Comparison of ENCODE assay signal across 25 cellular contexts in genomic region chr3:155158361-155159037, GRCh38.
DNase-seq lines count a peak whose midpoint lies in the region; FAIRE-seq and TF ChIP-seq lines count a peak whose summit lies in the region.
"Had no signal": no experiment of that assay in that cellular context is flagged by ENCODE, and none has a peak within 500 bp of the region (broad histone marks: within the 10 kb centered on the region; RNA-seq: fewer than 3 reads in every experiment).

No MANE protein-coding gene starts in this region.

- in situ Hi-C loops in mammary epithelial cell (cut with MboI; ENCODE audit: low sequenced_read_pairs in 2 of 2), result no loop called here

- H3K4me3 ChIP-seq in mammary epithelial cell (replicated peaks in 1 of 3; ENCODE audit: insufficient read depth in 1 of 3, low read depth in 2 of 3, low read length in 3 of 3), result no peak overlapping the region
- H3K4me3 ChIP-seq: BLaER1 treated with 17β-estradiol and CSF1 and Interleukin-3, amounts not matched to agents 10 nM and 100 nM; GM12878; PC-9 had no signal

- dilution Hi-C loops in mammary epithelial cell (cut with HindIII; ENCODE audit: low sequenced_read_pairs), result no loop called here

- POLR2A ChIA-PET in MCF 10A (lab: Yijun Ruan, JAX), result interaction anchor here (0.7 kb wide), 1 partner anchor 1754 kb away, joined by 3 read pairs; no protein-coding TSS in a partner anchor
- POLR2A ChIA-PET in activated CD4-positive, alpha-beta memory T cell treated with anti-CD3 and anti-CD28 coated beads for 36 hours (lab: Charles Lee), result no interaction called here

- H4K20me1 ChIP-seq in mammary epithelial cell (ENCODE audit: insufficient read depth, low read length), result no peaks in the 10 kb centered on the region
- H4K20me1 ChIP-seq: BLaER1 treated with 17β-estradiol and CSF1 and Interleukin-3, amounts not matched to agents 10 nM and 100 nM had no signal

- no peaks in the 10 kb centered on the region for H3K4me1 Mint-ChIP-seq in MCF 10A (ENCODE audit: insufficient read depth, unreplicated experiment)
- peaks cover 14% of the 10 kb centered on the region for H3K4me1 Mint-ChIP-seq in nephron
- no peaks in the 10 kb centered on the region for H3K4me1 Mint-ChIP-seq in activated CD4-positive, alpha-beta memory T cell treated with anti-CD3 and anti-CD28 coated beads for 36 hours (ENCODE audit: low read depth)

- no peak overlapping the region for H2AFZ ChIP-seq in mammary epithelial cell (ENCODE audit: low read depth, low read length)

- H3K9me3 Mint-ChIP-seq in MCF 10A (ENCODE audit: unreplicated experiment) (no peaks in the 10 kb centered on the region), nephron (no peaks in the 10 kb centered on the region)
- no peaks in the 10 kb centered on the region for H3K9me3 Mint-ChIP-seq in activated CD4-positive, alpha-beta memory T cell treated with anti-CD3 and anti-CD28 coated beads for 36 hours
- H3K9me3 Mint-ChIP-seq: CD4-positive, alpha-beta T cell; T-helper 1 cell treated with Interleukin-12 subunit alpha and Interleukin-12 subunit beta and Interleukin-4 antibody, amounts not matched to agents 30 μg/mL and 1 μg/mL, for 36 hours had no signal

- no peak overlapping the region for H3K27ac ChIP-seq in mammary epithelial cell (ENCODE audit: insufficient read depth, low read depth, low read length)
- H3K27ac ChIP-seq: BLaER1 treated with 17β-estradiol and CSF1 and Interleukin-3, amounts not matched to agents 10 nM and 100 nM; KMS-11; PC-9 had no signal

- H3K4me2 ChIP-seq in mammary epithelial cell (ENCODE audit: insufficient read depth, low read depth, low read length), result no peak overlapping the region
- H3K4me2 ChIP-seq: BLaER1 treated with 17β-estradiol and CSF1 and Interleukin-3, amounts not matched to agents 10 nM and 100 nM; KMS-11; PC-9 had no signal

- no peak overlapping the region for H3K27ac Mint-ChIP-seq in MCF 10A (ENCODE audit: low read depth, unreplicated experiment)
- H3K27ac Mint-ChIP-seq in nephron, result peak overlapping the region; percentile 76 to 90 (median 79)
- H3K27ac Mint-ChIP-seq in activated CD4-positive, alpha-beta memory T cell treated with anti-CD3 and anti-CD28 coated beads for 36 hours, result no peak overlapping the region
- H3K27ac Mint-ChIP-seq: CD4-positive, alpha-beta T cell; T-helper 1 cell treated with Interleukin-12 subunit alpha and Interleukin-12 subunit beta and Interleukin-4 antibody, amounts not matched to agents 30 μg/mL and 1 μg/mL, for 36 hours had no signal

- H3K27me3 Mint-ChIP-seq in MCF 10A (ENCODE audit: insufficient read depth, unreplicated experiment) (no peaks in the 10 kb centered on the region), nephron (ENCODE audit: low read depth) (peaks cover 9% of the 10 kb centered on the region)
- no peaks in the 10 kb centered on the region for H3K27me3 Mint-ChIP-seq in activated CD4-positive, alpha-beta memory T cell treated with anti-CD3 and anti-CD28 coated beads for 36 hours
- H3K27me3 Mint-ChIP-seq: CD4-positive, alpha-beta T cell had no signal

- H3K27me3 ChIP-seq in mammary epithelial cell (ENCODE audit: insufficient read depth, low read length), result no peaks in the 10 kb centered on the region
- H3K27me3 ChIP-seq: BLaER1 treated with 17β-estradiol and CSF1 and Interleukin-3, amounts not matched to agents 10 nM and 100 nM had no signal

- BruUV-seq in MCF 10A (replicated peaks; lab: Mats Ljungman, UMichigan) (no TSS peak), mammary epithelial cell (replicated peaks; lab: Mats Ljungman, UMichigan) (no TSS peak)

- WGBS in mammary epithelial cell (ENCODE audit: low coverage, missing lambda C conversion rate), result 67% methylated on average over 9 of the region's 9 CpGs

- CTCF ChIA-PET in MCF 10A (lab: Yijun Ruan, JAX), result interaction anchor here (0.9 kb wide), 1 partner anchor 163 kb away, joined by 4 read pairs; no protein-coding TSS in a partner anchor
- CTCF ChIA-PET in mammary epithelial cell (lab: Charles Lee; ENCODE audit: low non-redundant PET), result no interaction called here
- CTCF ChIA-PET in activated CD4-positive, alpha-beta memory T cell treated with anti-CD3 and anti-CD28 coated beads for 36 hours (lab: Charles Lee), result no interaction called here

- DNase-seq in MCF 10A (ENCODE audit: unreplicated experiment) (peak; percentile 51), mammary epithelial cell (no peak), KG1 (lab: John Stamatoyannopoulos, UW) (no peak), NCI-H2107 (lab: John Stamatoyannopoulos, UW) (no peak)
- no peak for DNase-seq in activated CD4-positive, alpha-beta memory T cell treated with anti-CD3 and anti-CD28 coated beads for 36 hours
- DNase-seq: AML-193; CD4-positive, alpha-beta T cell; DMS53; NCI-H1092 treated with DMSO at 0.1 percent for 48 hours; NCI-H1436 treated with DMSO at 0.1 percent for 48 hours; NCI-H187 treated with DMSO at 0.1 percent for 48 hours; NCI-H446; NCI-H524 treated with DMSO at 0.1 percent for 48 hours; PC-9; Right ventricle myocardium superior; SW 1271 had no signal

- intact Hi-C loops in MCF 10A (cut with micrococcal nuclease) (no loop called here), mammary epithelial cell (cut with micrococcal nuclease) (no loop called here)
- intact Hi-C loops in activated CD4-positive, alpha-beta memory T cell treated with anti-CD3 and anti-CD28 coated beads for 36 hours (cut with micrococcal nuclease), result no loop called here

- peak; percentile 92 for FAIRE-seq in endometrium (lab: Jason Lieb, UNC)
- FAIRE-seq: A204.1, GM12878, H54 had no signal

- H3K79me2 ChIP-seq in mammary epithelial cell (ENCODE audit: insufficient read depth, low read length), result no peaks in the 10 kb centered on the region

- H3K36me3 Mint-ChIP-seq in MCF 10A (ENCODE audit: insufficient read depth, unreplicated experiment), result peaks cover 10% of the 10 kb centered on the region
- H3K36me3 Mint-ChIP-seq in nephron (ENCODE audit: low read depth), result peaks cover 41% of the 10 kb centered on the region
- no peaks in the 10 kb centered on the region for H3K36me3 Mint-ChIP-seq in activated CD4-positive, alpha-beta memory T cell treated with anti-CD3 and anti-CD28 coated beads for 36 hours

- H3K9me3 ChIP-seq in mammary epithelial cell (replicated peaks; ENCODE audit: insufficient read depth, low read length), result no peaks in the 10 kb centered on the region
- H3K9me3 ChIP-seq: BLaER1 treated with 17β-estradiol and CSF1 and Interleukin-3, amounts not matched to agents 10 nM and 100 nM had no signal

- H3K4me1 ChIP-seq in mammary epithelial cell (ENCODE audit: insufficient read depth, low read length), result no peaks in the 10 kb centered on the region

- no peaks in the 10 kb centered on the region for H3K36me3 ChIP-seq in mammary epithelial cell (ENCODE audit: insufficient read depth, low read length)
- H3K36me3 ChIP-seq: BLaER1 treated with 17β-estradiol and CSF1 and Interleukin-3, amounts not matched to agents 10 nM and 100 nM had no signal

- no peak for TF ChIP-seq CTCF in MCF 10A (IDR thresholded peaks at IDR 0.05; ENCODE audit: unreplicated experiment)
- no peak for TF ChIP-seq CTCF in mammary epithelial cell (conservative IDR thresholded peaks at IDR 0.05 in 1 of 2, IDR thresholded peaks at IDR 0.05 in 1 of 2; ENCODE audit: extremely low read depth in 1 of 2, insufficient read depth in 1 of 2, low read depth in 1 of 2, low read length in 2 of 2)
- 0 out of 2 replicates have a peak, but pooled peaks have one; percentile 26 for TF ChIP-seq CTCF in LNCAP (IDR thresholded peaks at IDR 0.05)
- no peak for TF ChIP-seq CTCF in nephron (IDR thresholded peaks at IDR 0.05; ENCODE audit: unreplicated experiment in 3 of 3)

- no peak overlapping the region for H3K9ac ChIP-seq in mammary epithelial cell (ENCODE audit: insufficient read depth, low read length)
- H3K9ac ChIP-seq: BLaER1 treated with 17β-estradiol and CSF1 and Interleukin-3, amounts not matched to agents 10 nM and 100 nM; KMS-11 had no signal

- H3K4me3 Mint-ChIP-seq in MCF 10A (ENCODE audit: unreplicated experiment) (no peak overlapping the region), nephron (no peak overlapping the region)
- H3K4me3 Mint-ChIP-seq in activated CD4-positive, alpha-beta memory T cell treated with anti-CD3 and anti-CD28 coated beads for 36 hours, result no peak overlapping the region
- H3K4me3 Mint-ChIP-seq: CD4-positive, alpha-beta T cell; T-helper 1 cell treated with Interleukin-12 subunit alpha and Interleukin-12 subunit beta and Interleukin-4 antibody, amounts not matched to agents 30 μg/mL and 1 μg/mL, for 36 hours had no signal

Comparison
In these comparisons a context has a peak if more than half of its experiments do, and no peak if none do; other contexts are left out.
1. H3K27ac Mint-ChIP-seq: peak in nephron (3 of 3); none in MCF 10A (single experiment) and activated CD4-positive, alpha-beta memory T cell treated with anti-CD3 and anti-CD28 coated beads for 36 hours (single experiment).